In the genomic region with DNA sequence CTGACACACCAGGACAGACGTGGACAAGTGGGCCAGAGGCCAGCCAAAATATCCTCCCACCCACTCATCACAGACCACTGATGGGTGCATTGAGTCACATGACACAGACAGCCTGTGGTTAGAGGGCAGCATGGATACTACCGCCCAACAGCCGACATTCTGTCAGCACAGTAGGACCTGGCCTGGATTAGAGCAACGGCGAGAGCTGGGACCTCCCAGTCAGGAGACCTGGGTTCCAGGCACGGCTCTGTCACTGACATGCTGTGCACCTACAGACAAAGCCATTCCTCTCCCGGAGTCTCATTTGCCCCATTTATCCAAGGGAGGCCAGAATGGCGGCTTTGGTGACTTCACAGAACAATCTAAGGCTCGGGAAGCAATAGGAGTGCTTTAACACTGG, we compare ENCODE assay signal across 14 cellular contexts.
"Had no signal": no experiment of that assay in that cellular context is flagged by ENCODE, and none has a peak within 500 bp of the region (broad histone marks: within the 10 kb centered on the region; RNA-seq: fewer than 3 reads in every experiment).

No MANE protein-coding gene starts in this region.

- H3K4me3 Mint-ChIP-seq: activated naive CD8-positive, alpha-beta T cell treated with anti-CD3 and anti-CD28 coated beads for 36 hours; effector memory CD8-positive, alpha-beta T cell; immature natural killer cell; naive thymus-derived CD4-positive, alpha-beta T cell; stimulated activated naive CD8-positive, alpha-beta T cell treated with anti-CD3 and anti-CD28 coated beads, Interleukin-15, amount 100 ng/mL, for 72 hours had no signal

- H3K9me3 Mint-ChIP-seq: activated naive CD8-positive, alpha-beta T cell treated with anti-CD3 and anti-CD28 coated beads for 36 hours; effector memory CD8-positive, alpha-beta T cell; immature natural killer cell; naive thymus-derived CD4-positive, alpha-beta T cell; stimulated activated naive CD8-positive, alpha-beta T cell treated with anti-CD3 and anti-CD28 coated beads, Interleukin-15, amount 100 ng/mL, for 72 hours had no signal

- H3K4me3 ChIP-seq: body of pancreas, esophagus squamous epithelium, heart right ventricle, pancreas had no signal

- H3K9me3 ChIP-seq: body of pancreas, esophagus squamous epithelium, pancreas had no signal

- DNase-seq: activated CD4-positive, CD25-positive, alpha-beta regulatory T cell treated with anti-CD3 and anti-CD28 coated beads, Interleukin-2, amount 50 U/mL, for 72 hours; activated naive CD4-positive, alpha-beta T cell; activated naive CD8-positive, alpha-beta T cell treated with anti-CD3 and anti-CD28 coated beads for 36 hours; amygdala; effector memory CD8-positive, alpha-beta T cell; esophagus squamous epithelium; heart right ventricle; immature natural killer cell; mesendoderm; naive thymus-derived CD4-positive, alpha-beta T cell; stimulated activated CD4-positive, alpha-beta T cell treated with anti-CD3 and anti-CD28 coated beads, Interleukin-2, amount 100 ng/mL, for 24 hours; stimulated activated naive CD8-positive, alpha-beta T cell treated with anti-CD3 and anti-CD28 coated beads, Interleukin-15, amount 100 ng/mL, for 72 hours had no signal

- H3K4me1 ChIP-seq: body of pancreas, pancreas had no signal

- H3K27ac Mint-ChIP-seq: activated naive CD8-positive, alpha-beta T cell treated with anti-CD3 and anti-CD28 coated beads for 36 hours; stimulated activated naive CD8-positive, alpha-beta T cell treated with anti-CD3 and anti-CD28 coated beads, Interleukin-15, amount 100 ng/mL, for 72 hours had no signal

- H3K27me3 Mint-ChIP-seq: activated naive CD8-positive, alpha-beta T cell treated with anti-CD3 and anti-CD28 coated beads for 36 hours; effector memory CD8-positive, alpha-beta T cell; naive thymus-derived CD4-positive, alpha-beta T cell; stimulated activated naive CD8-positive, alpha-beta T cell treated with anti-CD3 and anti-CD28 coated beads, Interleukin-15, amount 100 ng/mL, for 72 hours had no signal

- H3K27ac ChIP-seq: body of pancreas, esophagus squamous epithelium, heart right ventricle, pancreas had no signal

- ATAC-seq: body of pancreas; naive thymus-derived CD4-positive, alpha-beta T cell; stimulated activated naive CD8-positive, alpha-beta T cell treated with anti-CD3 and anti-CD28 coated beads, Interleukin-15, amount 100 ng/mL, for 72 hours had no signal

- H3K27me3 ChIP-seq: body of pancreas, esophagus squamous epithelium, heart right ventricle, pancreas had no signal
